8 cellular contexts compared by ENCODE assay signal in the genomic region with DNA sequence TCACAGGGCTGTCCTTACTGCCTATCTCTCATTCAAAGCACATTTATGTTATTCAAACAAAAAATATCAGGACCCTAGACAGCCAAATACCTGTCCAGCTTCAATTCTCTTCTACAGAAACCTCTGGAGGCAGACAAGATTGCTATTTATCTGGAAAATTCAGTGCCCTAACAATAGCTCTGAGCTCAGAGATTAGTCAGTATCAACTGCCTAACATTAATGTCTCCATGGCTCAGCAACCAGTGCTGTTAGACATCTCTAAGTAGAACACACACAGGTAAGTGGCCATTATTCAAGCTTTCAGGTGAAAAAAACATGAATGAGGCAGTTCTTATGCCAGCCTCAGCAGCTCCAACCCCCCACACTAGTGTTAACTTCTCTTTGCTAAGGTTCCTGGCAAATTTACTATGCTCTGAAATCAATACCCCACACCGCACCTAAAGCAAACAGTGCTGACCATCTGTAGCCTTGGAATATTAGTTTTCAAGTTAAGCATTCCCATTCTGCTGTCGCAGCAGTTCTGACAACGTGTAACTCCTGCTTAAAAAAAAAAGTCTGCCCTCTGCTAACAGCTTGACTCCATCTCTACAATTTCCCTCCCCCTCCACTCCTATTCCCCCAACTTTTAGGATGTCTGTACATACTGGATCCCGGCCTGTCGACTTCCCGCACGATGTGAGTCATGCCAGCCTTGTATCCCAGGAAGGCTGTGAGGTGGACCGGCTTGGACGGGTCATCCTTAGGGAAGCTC. TPM values are rescaled to one million over a fixed set of nuclear protein-coding genes. Genes with fewer than 3 reads are reported as not detected.
DNase-seq lines count a peak whose midpoint lies in the region; ATAC-seq and TF ChIP-seq lines count a peak whose summit lies in the region.

No MANE protein-coding gene starts in this region.

- no peak for ATAC-seq in GM18870 (IDR thresholded peaks at IDR 0.05; ENCODE audit: unreplicated experiment)

- no TSS peak for BruUV-seq in A673 (replicated peaks; lab: Mats Ljungman, UMichigan)

- peaks cover 31% of the 10 kb centered on the region for H3K4me1 ChIP-seq in A673 (ENCODE audit: insufficient read depth, low read length, poor library complexity, severe bottlenecking)
- no peaks in the 10 kb centered on the region for H3K4me1 ChIP-seq in mesendoderm (ENCODE audit: control insufficient read depth, low read depth, low read length)

- CTCF ChIA-PET in A673 (lab: Charles Lee) = interaction anchor here (0.8 to 1.7 kb wide), 3 partner anchors 8 to 211 kb away, joined by 3 read pairs; no protein-coding TSS in a partner anchor

- H3K23ac ChIP-seq in mesendoderm (ENCODE audit: low read length) = no peak overlapping the region

- in situ Hi-C loops in brain microvascular endothelial cell (cut with HindIII; ENCODE audit: low pct_ligation_motif_present, low sequenced_read_pairs) = no loop called here

- peaks cover 20% of the 10 kb centered on the region for H3K79me1 ChIP-seq in mesendoderm (ENCODE audit: low read length)

- H3K4me3 ChIP-seq in A673 (ENCODE audit: low read depth, low read length, poor library complexity, severe bottlenecking) (peak overlapping the region; percentile 87), HL-60 (replicated peaks; ENCODE audit: insufficient read depth, low read length) (peak overlapping the region; percentile 83), brain microvascular endothelial cell (ENCODE audit: low read depth, low read length) (peak overlapping the region; percentile 93), mesendoderm (ENCODE audit: low read length) (peak overlapping the region; percentile 100)

- H3K27me3 ChIP-seq in A673 (replicated peaks; ENCODE audit: insufficient read depth, low read depth, low read length, poor library complexity) (no peaks in the 10 kb centered on the region), HL-60 (ENCODE audit: insufficient read depth, poor library complexity, severe bottlenecking) (no peaks in the 10 kb centered on the region), brain microvascular endothelial cell (replicated peaks) (no peaks in the 10 kb centered on the region), mesendoderm (ENCODE audit: insufficient read depth, low read length, poor library complexity) (no peaks in the 10 kb centered on the region)

- POLR2A ChIA-PET in A673 (lab: Charles Lee; ENCODE audit: low non-redundant PET) = interaction anchor here (0.7 to 0.8 kb wide), 2 partner anchors 9 to 202 kb away, joined by 3 to 5 read pairs; a partner anchor contains a TSS

- intact Hi-C loops in A673 (cut with micrococcal nuclease; ENCODE audit: unreplicated experiment) = loop anchor here (5.0 to 10.0 kb wide), 2 partner anchors 209 to 313 kb away; no protein-coding TSS in a partner anchor

- no peak overlapping the region for H2BK15ac ChIP-seq in mesendoderm (replicated peaks; ENCODE audit: low read depth)

- H3K56ac ChIP-seq in mesendoderm (ENCODE audit: low read length) = peak overlapping the region; percentile 99

- H4K5ac ChIP-seq in mesendoderm (ENCODE audit: low read length) = no peak overlapping the region

- no peak overlapping the region for H3K4ac ChIP-seq in mesendoderm (ENCODE audit: low read depth, low read length)

- no peak overlapping the region for H3K18ac ChIP-seq in mesendoderm (ENCODE audit: low read length)

- no peak overlapping the region for H2BK120ac ChIP-seq in mesendoderm (ENCODE audit: low read depth, low read length)

- no peak overlapping the region for H2AK5ac ChIP-seq in mesendoderm (ENCODE audit: low read length)

- no peak overlapping the region for H4K8ac ChIP-seq in mesendoderm (ENCODE audit: low read depth, low read length)

- no CpG with 5 or more reads among the region's 9 CpGs for WGBS in mesendoderm (ENCODE audit: extremely low coverage, insufficient coverage, low lambda C conversion rate)

- H3K79me2 ChIP-seq in mesendoderm (ENCODE audit: control insufficient read depth, insufficient read depth, low read length) = peaks cover 50% of the 10 kb centered on the region

- peak overlapping the region; percentile 98 for H3K27ac ChIP-seq in A673 (ENCODE audit: low read depth, low read length, poor library complexity, severe bottlenecking)
- H3K27ac ChIP-seq in HL-60 (replicated peaks) = peak overlapping the region; percentile 95
- peak overlapping the region; percentile 87 for H3K27ac ChIP-seq in brain microvascular endothelial cell
- peak overlapping the region; percentile 96 for H3K27ac ChIP-seq in mesendoderm (ENCODE audit: low read depth, low read length)

- H3K36me3 ChIP-seq in A673 (ENCODE audit: insufficient read depth, low read length, poor library complexity, severe bottlenecking) = peaks cover 61% of the 10 kb centered on the region
- H3K36me3 ChIP-seq in brain microvascular endothelial cell (replicated peaks) = peaks cover 61% of the 10 kb centered on the region
- H3K36me3 ChIP-seq in mesendoderm (ENCODE audit: control insufficient read depth, insufficient read depth, low read length) = peaks cover 45% of the 10 kb centered on the region

- H3K4me2 ChIP-seq in mesendoderm (ENCODE audit: low read length) = peak overlapping the region; percentile 59

- TF ChIP-seq CTCF in A673 (conservative IDR thresholded peaks at IDR 0.05; ENCODE audit: low read depth, low read length) (no peak), HL-60 (IDR thresholded peaks at IDR 0.05; ENCODE audit: insufficient read depth, low read length) (no peak), brain microvascular endothelial cell (IDR thresholded peaks at IDR 0.05; ENCODE audit: low read depth, low read length, missing control alignments) (no peak)

- no peaks in the 10 kb centered on the region for H3K9me3 ChIP-seq in A673 (ENCODE audit: low read depth, low read length, poor library complexity, severe bottlenecking)

- DNase-seq in A673 (ENCODE audit: low spot score) = no peak
- peak in 1 of 2 experiments; percentile 60 for DNase-seq in HL-60 (ENCODE audit: low read depth in 1 of 2, low spot score in 1 of 2)
- peak; percentile 27 for DNase-seq in brain microvascular endothelial cell
- DNase-seq in mesendoderm = no peak
- DNase-seq in NCI-H2081 treated with DMSO at 0.1 percent for 48 hours (lab: John Stamatoyannopoulos, UW) = no peak
- no peak for DNase-seq in NCI-H146 (lab: John Stamatoyannopoulos, UW)
- no peak for DNase-seq in NCI-H1694 (lab: John Stamatoyannopoulos, UW)

- H3K9ac ChIP-seq in mesendoderm (ENCODE audit: low read length) = peak overlapping the region; percentile 100

- H2BK5ac ChIP-seq in mesendoderm (ENCODE audit: low read length) = no peak overlapping the region

RNA-seq across cellular contexts. Expression of a gene that starts 1.5 kb away (rescaled TPM):
- total RNA-seq in A673 (2021) = 1,117 and 1,141 TPM in 2 replicates
- polyA plus RNA-seq in mesendoderm (2013, experiment 1 of 2) = 2,149 TPM
- 2,158 TPM for polyA plus RNA-seq in mesendoderm (2013, experiment 2 of 2)

RNA-seq across cellular contexts. Expression of a gene that starts 31.9 kb away (rescaled TPM):
- 31.7 and 36.7 TPM in 2 replicates for total RNA-seq in A673 (2021)
- polyA plus RNA-seq in mesendoderm (2013, experiment 1 of 2) = 10.5 TPM
- polyA plus RNA-seq in mesendoderm (2013, experiment 2 of 2) = 10.0 TPM
